ENCODE assay signal across 1 cellular context in the genomic region with DNA sequence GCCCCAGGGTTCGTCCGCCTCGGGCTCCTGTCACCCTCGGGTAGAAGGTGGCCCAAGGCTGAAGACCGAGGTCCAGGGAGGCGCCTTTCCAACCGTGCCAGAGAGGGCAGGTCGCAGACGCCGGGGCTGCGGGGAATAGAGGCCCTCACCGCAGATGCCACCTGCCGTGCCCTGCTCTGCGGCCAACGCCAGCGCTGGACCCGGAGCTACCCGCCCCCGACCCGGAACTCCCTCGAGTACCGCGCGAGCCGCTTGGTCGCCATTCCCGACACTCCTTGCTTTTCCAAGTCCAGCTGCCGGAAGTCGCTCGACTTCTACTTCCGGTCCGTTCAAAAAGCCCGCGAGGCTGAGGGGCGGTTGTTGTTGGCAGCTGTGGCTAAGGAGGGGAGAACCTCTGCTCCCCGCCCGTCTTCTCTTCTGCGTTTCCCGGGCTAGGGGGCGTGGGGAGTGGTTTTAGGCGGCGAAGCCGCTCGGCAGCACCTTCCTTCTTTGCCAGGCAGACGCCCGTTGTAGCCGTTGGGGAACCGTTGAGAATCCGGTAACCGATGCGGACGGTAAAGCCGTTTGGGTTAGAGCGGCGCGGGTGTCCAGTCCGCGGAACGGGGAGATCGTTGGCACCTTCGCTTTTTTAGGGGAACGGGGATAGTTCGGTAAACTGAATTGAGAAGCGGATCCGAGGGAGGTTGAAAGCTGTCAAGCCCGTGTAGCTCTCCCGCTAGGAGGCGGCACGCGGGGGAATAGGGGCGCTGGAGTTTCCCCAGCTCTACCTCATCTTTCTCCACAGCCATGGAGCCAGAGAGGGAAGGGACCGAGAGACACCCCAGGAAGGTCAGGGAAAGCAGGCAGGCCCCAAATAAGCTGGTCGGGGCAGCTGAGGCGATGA.
TF ChIP-seq lines count a peak whose summit lies in the region.

A gene with protein sequence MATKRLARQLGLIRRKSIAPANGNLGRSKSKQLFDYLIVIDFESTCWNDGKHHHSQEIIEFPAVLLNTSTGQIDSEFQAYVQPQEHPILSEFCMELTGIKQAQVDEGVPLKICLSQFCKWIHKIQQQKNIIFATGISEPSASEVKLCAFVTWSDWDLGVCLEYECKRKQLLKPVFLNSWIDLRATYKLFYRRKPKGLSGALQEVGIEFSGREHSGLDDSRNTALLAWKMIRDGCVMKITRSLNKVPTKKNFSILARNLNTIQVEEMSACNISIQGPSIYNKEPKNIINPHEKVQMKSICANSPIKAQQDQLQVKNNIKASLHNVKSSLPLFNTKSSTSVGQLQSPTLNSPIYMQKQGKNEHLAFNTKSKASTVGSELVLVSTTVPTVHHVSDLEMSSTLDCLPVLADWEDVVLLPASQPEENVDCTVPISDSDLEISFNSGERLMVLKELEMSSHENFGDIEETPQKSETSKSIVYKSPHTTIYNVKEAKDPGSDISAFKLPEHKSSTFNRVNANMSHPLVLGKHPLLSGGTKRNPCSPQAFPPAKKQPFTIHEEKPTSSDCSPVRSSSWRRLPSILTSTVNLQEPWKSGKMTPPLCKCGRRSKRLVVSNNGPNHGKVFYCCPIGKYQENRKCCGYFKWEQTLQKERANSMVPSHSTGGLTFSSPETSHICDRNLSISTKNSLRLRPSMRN (minus strand): TSS at position 305 of the 883 bp plus-strand sequence. CDS start 42 bp downstream, at position 263.
A gene with protein sequence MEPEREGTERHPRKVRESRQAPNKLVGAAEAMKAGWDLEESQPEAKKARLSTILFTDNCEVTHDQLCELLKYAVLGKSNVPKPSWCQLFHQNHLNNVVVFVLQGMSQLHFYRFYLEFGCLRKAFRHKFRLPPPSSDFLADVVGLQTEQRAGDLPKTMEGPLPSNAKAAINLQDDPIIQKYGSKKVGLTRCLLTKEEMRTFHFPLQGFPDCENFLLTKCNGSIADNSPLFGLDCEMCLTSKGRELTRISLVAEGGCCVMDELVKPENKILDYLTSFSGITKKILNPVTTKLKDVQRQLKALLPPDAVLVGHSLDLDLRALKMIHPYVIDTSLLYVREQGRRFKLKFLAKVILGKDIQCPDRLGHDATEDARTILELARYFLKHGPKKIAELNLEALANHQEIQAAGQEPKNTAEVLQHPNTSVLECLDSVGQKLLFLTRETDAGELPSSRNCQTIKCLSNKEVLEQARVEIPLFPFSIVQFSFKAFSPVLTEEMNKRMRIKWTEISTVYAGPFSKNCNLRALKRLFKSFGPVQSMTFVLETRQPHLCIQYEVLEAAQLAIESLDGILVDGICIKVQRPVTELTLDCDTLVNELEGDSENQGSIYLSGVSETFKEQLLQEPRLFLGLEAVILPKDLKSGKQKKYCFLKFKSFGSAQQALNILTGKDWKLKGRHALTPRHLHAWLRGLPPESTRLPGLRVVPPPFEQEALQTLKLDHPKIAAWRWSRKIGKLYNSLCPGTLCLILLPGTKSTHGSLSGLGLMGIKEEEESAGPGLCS (plus strand): TSS at position 360 of the 883 bp plus-strand sequence. CDS start 427 bp downstream, at position 787.

TF ChIP-seq in GM12878, 131 proteins besides CTCF, POLR2A, EP300 and RAD21 (continued from another document):
- TF ChIP-seq, protein P1, sequence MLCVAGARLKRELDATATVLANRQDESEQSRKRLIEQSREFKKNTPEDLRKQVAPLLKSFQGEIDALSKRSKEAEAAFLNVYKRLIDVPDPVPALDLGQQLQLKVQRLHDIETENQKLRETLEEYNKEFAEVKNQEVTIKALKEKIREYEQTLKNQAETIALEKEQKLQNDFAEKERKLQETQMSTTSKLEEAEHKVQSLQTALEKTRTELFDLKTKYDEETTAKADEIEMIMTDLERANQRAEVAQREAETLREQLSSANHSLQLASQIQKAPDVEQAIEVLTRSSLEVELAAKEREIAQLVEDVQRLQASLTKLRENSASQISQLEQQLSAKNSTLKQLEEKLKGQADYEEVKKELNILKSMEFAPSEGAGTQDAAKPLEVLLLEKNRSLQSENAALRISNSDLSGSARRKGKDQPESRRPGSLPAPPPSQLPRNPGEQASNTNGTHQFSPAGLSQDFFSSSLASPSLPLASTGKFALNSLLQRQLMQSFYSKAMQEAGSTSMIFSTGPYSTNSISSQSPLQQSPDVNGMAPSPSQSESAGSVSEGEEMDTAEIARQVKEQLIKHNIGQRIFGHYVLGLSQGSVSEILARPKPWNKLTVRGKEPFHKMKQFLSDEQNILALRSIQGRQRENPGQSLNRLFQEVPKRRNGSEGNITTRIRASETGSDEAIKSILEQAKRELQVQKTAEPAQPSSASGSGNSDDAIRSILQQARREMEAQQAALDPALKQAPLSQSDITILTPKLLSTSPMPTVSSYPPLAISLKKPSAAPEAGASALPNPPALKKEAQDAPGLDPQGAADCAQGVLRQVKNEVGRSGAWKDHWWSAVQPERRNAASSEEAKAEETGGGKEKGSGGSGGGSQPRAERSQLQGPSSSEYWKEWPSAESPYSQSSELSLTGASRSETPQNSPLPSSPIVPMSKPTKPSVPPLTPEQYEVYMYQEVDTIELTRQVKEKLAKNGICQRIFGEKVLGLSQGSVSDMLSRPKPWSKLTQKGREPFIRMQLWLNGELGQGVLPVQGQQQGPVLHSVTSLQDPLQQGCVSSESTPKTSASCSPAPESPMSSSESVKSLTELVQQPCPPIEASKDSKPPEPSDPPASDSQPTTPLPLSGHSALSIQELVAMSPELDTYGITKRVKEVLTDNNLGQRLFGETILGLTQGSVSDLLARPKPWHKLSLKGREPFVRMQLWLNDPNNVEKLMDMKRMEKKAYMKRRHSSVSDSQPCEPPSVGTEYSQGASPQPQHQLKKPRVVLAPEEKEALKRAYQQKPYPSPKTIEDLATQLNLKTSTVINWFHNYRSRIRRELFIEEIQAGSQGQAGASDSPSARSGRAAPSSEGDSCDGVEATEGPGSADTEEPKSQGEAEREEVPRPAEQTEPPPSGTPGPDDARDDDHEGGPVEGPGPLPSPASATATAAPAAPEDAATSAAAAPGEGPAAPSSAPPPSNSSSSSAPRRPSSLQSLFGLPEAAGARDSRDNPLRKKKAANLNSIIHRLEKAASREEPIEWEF (IDR thresholded peaks at IDR 0.05; ENCODE audit: insufficient replicate concordance, low read depth, low read length): peak; percentile 70
- TF ChIP-seq, protein P2, sequence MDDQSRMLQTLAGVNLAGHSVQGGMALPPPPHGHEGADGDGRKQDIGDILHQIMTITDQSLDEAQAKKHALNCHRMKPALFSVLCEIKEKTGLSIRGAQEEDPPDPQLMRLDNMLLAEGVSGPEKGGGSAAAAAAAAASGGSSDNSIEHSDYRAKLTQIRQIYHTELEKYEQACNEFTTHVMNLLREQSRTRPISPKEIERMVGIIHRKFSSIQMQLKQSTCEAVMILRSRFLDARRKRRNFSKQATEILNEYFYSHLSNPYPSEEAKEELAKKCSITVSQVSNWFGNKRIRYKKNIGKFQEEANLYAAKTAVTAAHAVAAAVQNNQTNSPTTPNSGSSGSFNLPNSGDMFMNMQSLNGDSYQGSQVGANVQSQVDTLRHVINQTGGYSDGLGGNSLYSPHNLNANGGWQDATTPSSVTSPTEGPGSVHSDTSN (IDR thresholded peaks at IDR 0.05; ENCODE audit: insufficient replicate concordance, low read depth, low read length): peak; percentile 73
- TF ChIP-seq RUNX3 (IDR thresholded peaks at IDR 0.05; ENCODE audit: low read length): peak; percentile 61; the same call in 1 of the 2 replicates
- peak; percentile 45; the same call in 1 of the 2 replicates for TF ChIP-seq ZBED1 (IDR thresholded peaks at IDR 0.05; ENCODE audit: borderline replicate concordance)
- TF ChIP-seq MTA2 (IDR thresholded peaks at IDR 0.05; ENCODE audit: low read depth): peak; percentile 37; the same call in 1 of the 2 replicates
- TF ChIP-seq, protein P3, sequence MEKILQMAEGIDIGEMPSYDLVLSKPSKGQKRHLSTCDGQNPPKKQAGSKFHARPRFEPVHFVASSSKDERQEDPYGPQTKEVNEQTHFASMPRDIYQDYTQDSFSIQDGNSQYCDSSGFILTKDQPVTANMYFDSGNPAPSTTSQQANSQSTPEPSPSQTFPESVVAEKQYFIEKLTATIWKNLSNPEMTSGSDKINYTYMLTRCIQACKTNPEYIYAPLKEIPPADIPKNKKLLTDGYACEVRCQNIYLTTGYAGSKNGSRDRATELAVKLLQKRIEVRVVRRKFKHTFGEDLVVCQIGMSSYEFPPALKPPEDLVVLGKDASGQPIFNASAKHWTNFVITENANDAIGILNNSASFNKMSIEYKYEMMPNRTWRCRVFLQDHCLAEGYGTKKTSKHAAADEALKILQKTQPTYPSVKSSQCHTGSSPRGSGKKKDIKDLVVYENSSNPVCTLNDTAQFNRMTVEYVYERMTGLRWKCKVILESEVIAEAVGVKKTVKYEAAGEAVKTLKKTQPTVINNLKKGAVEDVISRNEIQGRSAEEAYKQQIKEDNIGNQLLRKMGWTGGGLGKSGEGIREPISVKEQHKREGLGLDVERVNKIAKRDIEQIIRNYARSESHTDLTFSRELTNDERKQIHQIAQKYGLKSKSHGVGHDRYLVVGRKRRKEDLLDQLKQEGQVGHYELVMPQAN (conservative IDR thresholded peaks at IDR 0.05): peak; percentile 99
